9 cellular contexts compared by ENCODE assay signal in the genomic region with DNA sequence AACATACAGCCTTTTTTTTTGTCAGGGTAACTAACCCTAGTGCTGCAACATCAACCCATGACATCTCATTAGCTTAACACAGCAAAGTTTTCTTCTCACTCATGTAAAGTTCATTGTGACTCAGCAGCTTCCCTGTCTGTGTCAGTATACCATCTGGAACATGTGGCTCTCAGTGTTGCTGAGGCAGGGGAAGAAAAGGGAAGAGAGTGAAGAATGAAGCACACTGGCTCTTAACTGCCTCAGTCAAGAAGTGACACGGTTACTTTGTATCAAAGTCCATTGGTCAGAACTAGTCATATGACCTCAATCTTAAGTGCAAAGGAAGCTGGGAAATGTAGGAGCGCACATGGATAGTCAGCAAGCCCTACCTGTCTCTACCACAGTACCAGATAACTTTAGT.
DNase-seq lines count a peak whose midpoint lies in the region; ATAC-seq and TF ChIP-seq lines count a peak whose summit lies in the region.
"Had no signal": no experiment of that assay in that cellular context is flagged by ENCODE, and none has a peak within 500 bp of the region (broad histone marks: within the 10 kb centered on the region; RNA-seq: fewer than 3 reads in every experiment).

No MANE protein-coding gene starts in this region.

- no peak overlapping the region for H3K9ac ChIP-seq in H9 (ENCODE audit: extremely low read depth, insufficient read length, low read length)

- peaks cover 8% of the 10 kb centered on the region for H3K27me3 Mint-ChIP-seq in activated CD8-positive, alpha-beta T cell treated with anti-CD3 and anti-CD28 coated beads for 36 hours
- H3K27me3 Mint-ChIP-seq in activated CD8-positive, alpha-beta T cell treated with anti-CD3 and anti-CD28 coated beads, Interleukin-2, amount 10 ng/mL, durations not matched to agents 7 days and 5 days (ENCODE audit: low read depth), result no peaks in the 10 kb centered on the region
- H3K27me3 Mint-ChIP-seq in H9 (ENCODE audit: low read depth), result no peaks in the 10 kb centered on the region

- no peak for DNase-seq in activated CD8-positive, alpha-beta T cell treated with anti-CD3 and anti-CD28 coated beads for 36 hours
- DNase-seq in activated CD8-positive, alpha-beta T cell treated with anti-CD3 and anti-CD28 coated beads, Interleukin-2, amount 10 ng/mL, durations not matched to agents 7 days and 5 days, result no peak
- DNase-seq in SIG-M5 (lab: John Stamatoyannopoulos, UW), result peak; percentile 29
- DNase-seq in left ventricle myocardium superior, result no peak
- DNase-seq in mesenteric fat pad (ENCODE audit: low spot score), result no peak
- no peak for DNase-seq in H9
- DNase-seq in NCI-H2029 (lab: John Stamatoyannopoulos, UW), result no peak

- H3K9me3 Mint-ChIP-seq in activated CD8-positive, alpha-beta T cell treated with anti-CD3 and anti-CD28 coated beads for 36 hours, result no peaks in the 10 kb centered on the region
- no peaks in the 10 kb centered on the region for H3K9me3 Mint-ChIP-seq in activated CD8-positive, alpha-beta T cell treated with anti-CD3 and anti-CD28 coated beads, Interleukin-2, amount 10 ng/mL, durations not matched to agents 7 days and 5 days (ENCODE audit: insufficient read depth)
- no peaks in the 10 kb centered on the region for H3K9me3 Mint-ChIP-seq in H9

- H3K4me1 Mint-ChIP-seq in activated CD8-positive, alpha-beta T cell treated with anti-CD3 and anti-CD28 coated beads for 36 hours (ENCODE audit: low read depth), result no peaks in the 10 kb centered on the region
- H3K4me1 Mint-ChIP-seq in activated CD8-positive, alpha-beta T cell treated with anti-CD3 and anti-CD28 coated beads, Interleukin-2, amount 10 ng/mL, durations not matched to agents 7 days and 5 days (ENCODE audit: low read depth), result no peaks in the 10 kb centered on the region
- H3K4me1 Mint-ChIP-seq in H9, result peaks cover 43 to 49% of the 10 kb centered on the region in 2 experiments

- POLR2A ChIA-PET in activated CD8-positive, alpha-beta T cell treated with anti-CD3 and anti-CD28 coated beads for 36 hours (lab: Charles Lee), result no interaction called here
- POLR2A ChIA-PET in activated CD8-positive, alpha-beta T cell treated with anti-CD3 and anti-CD28 coated beads, Interleukin-2, amount 10 ng/mL, durations not matched to agents 7 days and 5 days (lab: Charles Lee), result no interaction called here

- no CpG with 5 or more reads among the region's 2 CpGs for WGBS in H9 (ENCODE audit: extremely low coverage, insufficient read length, low lambda C conversion rate)

- TF ChIP-seq CTCF in activated CD8-positive, alpha-beta T cell treated with anti-CD3 and anti-CD28 coated beads for 36 hours (IDR thresholded peaks at IDR 0.05), result no peak
- no peak for TF ChIP-seq CTCF in H9 (conservative IDR thresholded peaks at IDR 0.05)

- H4K91ac ChIP-seq in H9 (ENCODE audit: insufficient read length, low read depth, low read length), result no peak overlapping the region

- no peak overlapping the region for H2BK20ac ChIP-seq in H9 (ENCODE audit: low read depth, low read length, poor library complexity, severe bottlenecking)

- H3K14ac ChIP-seq in H9 (ENCODE audit: insufficient read depth, low read length), result no peak overlapping the region

- H2BK120ac ChIP-seq in H9 (ENCODE audit: low read depth, low read length, poor library complexity, severe bottlenecking), result no peak overlapping the region

- no peak overlapping the region for H3K27ac Mint-ChIP-seq in activated CD8-positive, alpha-beta T cell treated with anti-CD3 and anti-CD28 coated beads for 36 hours
- H3K27ac Mint-ChIP-seq in activated CD8-positive, alpha-beta T cell treated with anti-CD3 and anti-CD28 coated beads, Interleukin-2, amount 10 ng/mL, durations not matched to agents 7 days and 5 days, result no peak overlapping the region
- peak overlapping the region in 1 of 3 experiments; percentile 49; a peak in 1 of 7 replicates for H3K27ac Mint-ChIP-seq in H9

- H3K79me2 ChIP-seq in H9 (ENCODE audit: insufficient read depth, low read length), result no peaks in the 10 kb centered on the region

- no peak overlapping the region for H3K4me3 Mint-ChIP-seq in activated CD8-positive, alpha-beta T cell treated with anti-CD3 and anti-CD28 coated beads for 36 hours
- H3K4me3 Mint-ChIP-seq in activated CD8-positive, alpha-beta T cell treated with anti-CD3 and anti-CD28 coated beads, Interleukin-2, amount 10 ng/mL, durations not matched to agents 7 days and 5 days, result no peak overlapping the region
- H3K4me3 Mint-ChIP-seq in H9, result no peak overlapping the region

- CTCF ChIA-PET in activated CD8-positive, alpha-beta T cell treated with anti-CD3 and anti-CD28 coated beads for 36 hours (lab: Charles Lee), result interaction anchor here (1.0 kb wide), 1 partner anchor 185 kb away, joined by 3 read pairs; a partner anchor contains a TSS
- CTCF ChIA-PET in activated CD8-positive, alpha-beta T cell treated with anti-CD3 and anti-CD28 coated beads, Interleukin-2, amount 10 ng/mL, durations not matched to agents 7 days and 5 days (lab: Charles Lee), result no interaction called here

- H3K9me3 ChIP-seq in H9 (ENCODE audit: control insufficient read depth, low read depth, low read length), result no peaks in the 10 kb centered on the region

- peak; percentile 60 for ATAC-seq in activated CD8-positive, alpha-beta T cell treated with anti-CD3 and anti-CD28 coated beads for 36 hours
- no peak for ATAC-seq in activated CD8-positive, alpha-beta T cell treated with anti-CD3 and anti-CD28 coated beads, Interleukin-2, amount 10 ng/mL, durations not matched to agents 7 days and 5 days
- ATAC-seq in HG02885 (IDR thresholded peaks at IDR 0.05; ENCODE audit: poor library complexity, unreplicated experiment), result peak; percentile 75
- ATAC-seq in left ventricle myocardium superior, result peak; percentile 54

- H2AK5ac ChIP-seq in H9 (ENCODE audit: insufficient read length, low read length), result no peak overlapping the region

- H4K8ac ChIP-seq in H9 (replicated peaks; ENCODE audit: insufficient read length, low read depth, low read length), result no peak overlapping the region

- no peaks in the 10 kb centered on the region for H3K79me1 ChIP-seq in H9 (ENCODE audit: insufficient read depth, low read depth, low read length, poor library complexity, severe bottlenecking)

- H3K36me3 Mint-ChIP-seq in activated CD8-positive, alpha-beta T cell treated with anti-CD3 and anti-CD28 coated beads for 36 hours (ENCODE audit: low read depth), result no peaks in the 10 kb centered on the region
- H3K36me3 Mint-ChIP-seq in activated CD8-positive, alpha-beta T cell treated with anti-CD3 and anti-CD28 coated beads, Interleukin-2, amount 10 ng/mL, durations not matched to agents 7 days and 5 days (ENCODE audit: low read depth), result no peaks in the 10 kb centered on the region
- H3K36me3 Mint-ChIP-seq in H9 (ENCODE audit: insufficient read depth in 1 of 3, low read depth in 3 of 3), result no peaks in the 10 kb centered on the region; a peak in 1 of 7 replicates

- H2BK15ac ChIP-seq in H9 (ENCODE audit: low read depth, low read length), result no peak overlapping the region

- no peak overlapping the region for H3K18ac ChIP-seq in H9 (ENCODE audit: insufficient read length, low read depth, low read length)

- no peak overlapping the region for H3K4me2 ChIP-seq in H9 (ENCODE audit: insufficient read depth, insufficient read length, low read length)

- no peak overlapping the region for H2BK12ac ChIP-seq in H9 (ENCODE audit: insufficient read length, low read depth, low read length)

- H3K27me3 ChIP-seq in H9 (ENCODE audit: insufficient read depth, low read length), result no peaks in the 10 kb centered on the region

- intact Hi-C loops in activated CD8-positive, alpha-beta T cell treated with anti-CD3 and anti-CD28 coated beads for 36 hours (cut with micrococcal nuclease), result no loop called here
- intact Hi-C loops in left ventricle myocardium superior (cut with micrococcal nuclease), result no loop called here

- no peak overlapping the region for H3K4ac ChIP-seq in H9 (ENCODE audit: low read depth, low read length)

- H3K23ac ChIP-seq in H9 (ENCODE audit: insufficient read length, low read depth, low read length), result no peak overlapping the region

- H3K56ac ChIP-seq in H9 (ENCODE audit: insufficient read length, low read depth, low read length), result no peak overlapping the region

- no peak overlapping the region for H2BK5ac ChIP-seq in H9 (ENCODE audit: insufficient read length, low read length)

- no peak overlapping the region for H3T11ph ChIP-seq in H9 (ENCODE audit: low read length)

- H4K20me1 ChIP-seq in H9 (ENCODE audit: control insufficient read depth, insufficient read depth, insufficient read length), result no peaks in the 10 kb centered on the region

- no peak overlapping the region for H3K27ac ChIP-seq in H9 (ENCODE audit: insufficient read length, low read depth, low read length)
- H3K27ac ChIP-seq: C4-2B had no signal

- H4K5ac ChIP-seq in H9 (ENCODE audit: insufficient read length, low read depth, low read length), result no peak overlapping the region

- no peak overlapping the region for H2AFZ ChIP-seq in H9 (ENCODE audit: low read length)

- no peaks in the 10 kb centered on the region for H3K23me2 ChIP-seq in H9 (ENCODE audit: insufficient read length, low read depth, low read length, poor library complexity, severe bottlenecking)

- H3K4me1 ChIP-seq in H9 (ENCODE audit: insufficient read depth, low read length), result peaks cover 4% of the 10 kb centered on the region
